16 cellular contexts compared by ENCODE assay signal in the genomic region with DNA sequence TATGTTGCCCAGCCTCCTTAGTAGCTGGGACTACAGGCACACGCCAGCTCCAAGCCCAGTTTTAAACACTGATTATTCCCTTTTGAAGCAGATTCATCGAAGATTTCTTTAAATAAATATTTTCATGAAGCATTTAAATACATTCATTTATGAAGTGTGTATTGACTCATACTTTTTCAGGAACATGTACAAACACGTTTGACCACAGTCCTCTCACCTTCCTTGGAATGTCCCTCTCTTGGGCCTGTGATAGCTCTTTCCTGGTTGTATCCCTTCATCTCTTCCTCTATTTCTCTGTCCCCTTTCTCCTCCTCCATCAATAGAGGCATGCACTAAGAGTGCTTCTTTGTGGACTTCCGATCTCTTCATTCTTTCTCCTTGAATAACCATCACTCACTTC. TPM values are rescaled to one million over a fixed set of nuclear protein-coding genes. Genes with fewer than 3 reads are reported as not detected.
DNase-seq lines count a peak whose midpoint lies in the region; TF ChIP-seq lines count a peak whose summit lies in the region.
"Had no signal": no experiment of that assay in that cellular context is flagged by ENCODE, and none has a peak within 500 bp of the region (broad histone marks: within the 10 kb centered on the region; RNA-seq: fewer than 3 reads in every experiment).

No MANE protein-coding gene starts in this region.

- TF ChIP-seq CTCF in epithelial cell of esophagus (IDR thresholded peaks at IDR 0.05; ENCODE audit: insufficient read depth, low read depth, low read length, missing control alignments) (no peak), neutrophil (IDR thresholded peaks at IDR 0.05) (no peak), esophagus muscularis mucosa (IDR thresholded peaks at IDR 0.05) (no peak)

- no peaks in the 10 kb centered on the region for H3K9me3 ChIP-seq in neutrophil
- H3K9me3 ChIP-seq in esophagus muscularis mucosa: no peaks in the 10 kb centered on the region
- H3K9me3 ChIP-seq: adrenal gland had no signal

- WGBS in esophagus muscularis mucosa: 82% methylated on average over 4 of the region's 4 CpGs

- H3K27ac ChIP-seq in neutrophil (peak overlapping the region; percentile 94), esophagus muscularis mucosa (replicated peaks in 1 of 4) (no peak overlapping the region)
- H3K27ac ChIP-seq: 22Rv1, adrenal gland, WERI-Rb-1 had no signal

- DNase-seq in DMS53 (lab: John Stamatoyannopoulos, UW) (peak; percentile 35), DMS53 treated with DMSO at 0.1 percent for 48 hours (lab: John Stamatoyannopoulos, UW; ENCODE audit: unreplicated experiment) (no peak), HT1080 (ENCODE audit: low read depth) (peak; percentile 21), epithelial cell of esophagus (ENCODE audit: low read depth) (peak; percentile 91), esophagus muscularis mucosa (ENCODE audit: extremely low spot score) (no peak), NCI-H2029 treated with DMSO at 0.1 percent for 48 hours (lab: John Stamatoyannopoulos, UW) (no peak), medulla oblongata (ENCODE audit: extremely low spot score) (no peak)
- DNase-seq: activated CD8-positive, alpha-beta memory T cell treated with anti-CD3 and anti-CD28 coated beads, Interleukin-2, amount 50 U/mL, for 4 hours; adrenal gland; left colon; NCI-H446 treated with DMSO at 0.1 percent for 48 hours; retina; stimulated activated CD8-positive, alpha-beta memory T cell treated with anti-CD3 and anti-CD28 coated beads, Interleukin-4, amount 100 ng/mL, for 48 hours; WERI-Rb-1 had no signal

- no peaks in the 10 kb centered on the region for H3K27me3 ChIP-seq in neutrophil
- H3K27me3 ChIP-seq in esophagus muscularis mucosa: no peaks in the 10 kb centered on the region
- H3K27me3 ChIP-seq: adrenal gland had no signal

- intact Hi-C loops in esophagus muscularis mucosa (cut with DNase I): no loop called here

- H3K4me3 ChIP-seq in epithelial cell of esophagus (ENCODE audit: low read length) (no peak overlapping the region), neutrophil (ENCODE audit: low read depth in 1 of 2, low read length in 1 of 2) (peak overlapping the region; percentile 88 to 95), esophagus muscularis mucosa (no peak overlapping the region)
- H3K4me3 ChIP-seq: adrenal gland had no signal

- TF ChIP-seq EP300 in esophagus muscularis mucosa (IDR thresholded peaks at IDR 0.05): no peak

- H3K36me3 ChIP-seq in neutrophil (peaks cover 6% of the 10 kb centered on the region), esophagus muscularis mucosa (no peaks in the 10 kb centered on the region)
- H3K36me3 ChIP-seq: adrenal gland, WERI-Rb-1 had no signal

- H3K4me1 ChIP-seq in neutrophil (ENCODE audit: control insufficient read depth in 1 of 2, insufficient read depth in 1 of 2, low read depth in 1 of 2, low read length in 1 of 2) (peaks cover 45 to 71% of the 10 kb centered on the region in 2 experiments), esophagus muscularis mucosa (peaks cover 14 to 32% (median 27%) of the 10 kb centered on the region in 4 donors)

- TF ChIP-seq POLR2A in esophagus muscularis mucosa (IDR thresholded peaks at IDR 0.05; ENCODE audit: low read depth): no peak

RNA-seq across cellular contexts. Expression of a gene that starts 2.5 kb away (rescaled TPM):
- 3.2 and 4.0 TPM in 2 replicates for total RNA-seq in HT1080 (2014; rRNA removed; shearing (Covaris generic))
- polyA plus RNA-seq in HT1080 (2015; cell fraction: cytosol; rRNA removed): 8.2 and 10.1 TPM in 2 replicates
- 10.7 and 11.2 TPM in 2 replicates for polyA plus RNA-seq in HT1080 (2015; cell fraction: nucleus; rRNA removed)
- 10 to 100 TPM in 1 of 4 donors, 1 to 10 TPM in 3; 5.6 to 10.8 (median 7.3) TPM for total RNA-seq in esophagus muscularis mucosa

RNA-seq across cellular contexts. Expression of a gene that starts 28.6 kb away (rescaled TPM):
- total RNA-seq in HT1080 (2014; rRNA removed; shearing (Covaris generic)): 702 and 723 TPM in 2 replicates
- 671 and 754 TPM in 2 replicates for polyA plus RNA-seq in HT1080 (2015; cell fraction: cytosol; rRNA removed)
- polyA plus RNA-seq in HT1080 (2015; cell fraction: nucleus; rRNA removed): 800 and 925 TPM in 2 replicates
- total RNA-seq in esophagus muscularis mucosa: 100 to 1,000 TPM; 417 to 545 (median 470) TPM

RNA-seq across cellular contexts. Expression of a gene that starts 34.7 kb away (rescaled TPM):
- 51.9 and 54.2 TPM in 2 replicates for total RNA-seq in HT1080 (2014; rRNA removed; shearing (Covaris generic))
- polyA plus RNA-seq in HT1080 (2015; cell fraction: cytosol; rRNA removed): 38.2 and 51.7 TPM in 2 replicates
- 25.0 and 27.3 TPM in 2 replicates for polyA plus RNA-seq in HT1080 (2015; cell fraction: nucleus; rRNA removed)
- total RNA-seq in esophagus muscularis mucosa: 10 to 100 TPM; 31.9 to 48.3 (median 34.8) TPM

Comparison
In these comparisons a context has a peak if more than half of its experiments do, and no peak if none do; other contexts are left out.
1. DNase-seq: peak in DMS53 (single experiment), HT1080 (single experiment) and epithelial cell of esophagus (single experiment); none in DMS53 treated with DMSO at 0.1 percent for 48 hours (single experiment), esophagus muscularis mucosa (single experiment), NCI-H2029 treated with DMSO at 0.1 percent for 48 hours (single experiment) and medulla oblongata (single experiment).
2. H3K4me3 ChIP-seq: peak in neutrophil (2 of 2); none in epithelial cell of esophagus (single experiment) and esophagus muscularis mucosa (0 of 4).